21 cellular contexts compared by ENCODE assay signal in the genomic region with DNA sequence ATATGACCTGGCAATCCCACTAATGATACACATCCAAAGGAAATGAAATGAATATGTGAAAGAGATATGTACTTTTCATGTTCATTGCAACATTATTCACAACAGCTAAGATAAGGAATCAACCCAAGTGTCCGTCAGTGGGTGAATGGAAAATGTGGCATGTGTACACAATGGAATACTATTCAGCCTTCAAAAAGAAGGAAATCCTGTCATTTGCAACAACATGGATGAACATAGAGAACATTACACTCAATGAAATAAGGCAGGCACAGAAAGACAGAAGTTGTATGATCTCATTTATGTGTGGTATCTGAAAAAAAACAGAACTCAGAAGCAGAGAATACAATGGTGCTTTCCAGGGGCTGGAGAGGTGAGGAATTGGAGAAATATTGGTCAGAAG. TPM values are rescaled to one million over a fixed set of nuclear protein-coding genes. Genes with fewer than 3 reads are reported as not detected.
DNase-seq lines count a peak whose midpoint lies in the region; ATAC-seq, FAIRE-seq and TF ChIP-seq lines count a peak whose summit lies in the region.
"Had no signal": no experiment of that assay in that cellular context is flagged by ENCODE, and none has a peak within 500 bp of the region (broad histone marks: within the 10 kb centered on the region; RNA-seq: fewer than 3 reads in every experiment).

No MANE protein-coding gene starts in this region.

- POLR2A ChIA-PET in HepG2 (lab: Yijun Ruan, JAX) (no interaction called here), K562 (lab: Yijun Ruan, JAX) (no interaction called here)

- no peak overlapping the region for H3K27ac ChIP-seq in HepG2 (ENCODE audit: extremely low read length, insufficient read depth, low read length)
- H3K27ac ChIP-seq in right lobe of liver, result no peak overlapping the region
- H3K27ac ChIP-seq in K562 (ENCODE audit: extremely low read depth, low read depth, low read length), result no peak overlapping the region
- no peak overlapping the region for H3K27ac ChIP-seq in testis
- H3K27ac ChIP-seq: BLaER1, C4-2B, GM23248 had no signal

- H3K36me3 ChIP-seq in HepG2 (replicated peaks in 1 of 2; ENCODE audit: control insufficient read depth in 1 of 2, insufficient read depth in 2 of 2, low read length in 2 of 2) (no peaks in the 10 kb centered on the region), right lobe of liver (no peaks in the 10 kb centered on the region), K562 (ENCODE audit: control insufficient read depth, insufficient read depth, low read length) (peaks cover 6% of the 10 kb centered on the region; the same call in 1 of the 3 replicates), testis (ENCODE audit: low read depth, missing control alignments) (no peaks in the 10 kb centered on the region)
- H3K36me3 ChIP-seq: BLaER1 had no signal

- H3K9ac ChIP-seq in HepG2 (ENCODE audit: insufficient read depth, low read depth, low read length) (no peak overlapping the region), K562 (ENCODE audit: insufficient read depth in 1 of 2, low read depth in 2 of 2, low read length in 2 of 2) (no peak overlapping the region)
- H3K9ac ChIP-seq: BLaER1, GM23248 had no signal

- TF ChIP-seq EP300 in HepG2 (IDR thresholded peaks at IDR 0.05; ENCODE audit: low read depth in 2 of 2, low read length in 2 of 2), result no peak
- TF ChIP-seq EP300 in HepG2 (CRISPR knock-in tag; IDR thresholded peaks at IDR 0.05; ENCODE audit: borderline replicate concordance), result no peak
- TF ChIP-seq EP300 in K562 (IDR thresholded peaks at IDR 0.05; ENCODE audit: low read length), result no peak

- H3K4me1 ChIP-seq in HepG2 (ENCODE audit: insufficient read depth, low read length), result no peaks in the 10 kb centered on the region
- H3K4me1 ChIP-seq in right lobe of liver, result no peaks in the 10 kb centered on the region
- peaks cover 4 to 6% of the 10 kb centered on the region in 2 experiments; a peak in 3 of 5 replicates for H3K4me1 ChIP-seq in K562 (replicated peaks in 1 of 2; ENCODE audit: control insufficient read depth in 2 of 2, insufficient read depth in 2 of 2, low read length in 2 of 2)
- H3K4me1 ChIP-seq in testis, result no peaks in the 10 kb centered on the region

- H3K79me2 ChIP-seq in HepG2 (ENCODE audit: insufficient read depth, low read length) (no peaks in the 10 kb centered on the region), K562 (ENCODE audit: control insufficient read depth, insufficient read depth, low read length) (peaks cover 53% of the 10 kb centered on the region)

- BruUV-seq in HepG2 (replicated peaks; lab: Mats Ljungman, UMichigan) (no TSS peak), K562 (replicated peaks; lab: Mats Ljungman, UMichigan) (no TSS peak)

- ATAC-seq in HepG2, result no peak
- no peak for ATAC-seq in right lobe of liver
- no peak for ATAC-seq in K562
- no peak for ATAC-seq in HG03521 (IDR thresholded peaks at IDR 0.05; ENCODE audit: unreplicated experiment)
- ATAC-seq: CD8-positive, alpha-beta T cell; GM12878; HCT116 had no signal

- FAIRE-seq in HepG2 (lab: Jason Lieb, UNC) (peak; percentile 54), GM12892 (lab: Jason Lieb, UNC) (peak; percentile 70), K562 (lab: Jason Lieb, UNC) (no peak)
- FAIRE-seq: D721Med, GM12878, GM19239 had no signal

- in situ Hi-C loops in HepG2 (cut with HindIII; ENCODE audit: extremely low pct_ligation_motif_present, low pct_unique_long_range_greater_than_20kb) (no loop called here), K562 (cut with MboI) (no loop called here)

- TF ChIP-seq POLR2A in HepG2 (IDR thresholded peaks at IDR 0.05; ENCODE audit: insufficient read depth in 1 of 2, low read depth in 2 of 2, low read length in 2 of 2), result no peak
- no peak for TF ChIP-seq POLR2A in right lobe of liver (IDR thresholded peaks at IDR 0.05)
- no peak for TF ChIP-seq POLR2A in GM12892 (IDR thresholded peaks at IDR 0.05; ENCODE audit: low read depth, low read length)
- TF ChIP-seq POLR2A in K562 (conservative IDR thresholded peaks at IDR 0.05), result no peak
- no peak for TF ChIP-seq POLR2A in testis (IDR thresholded peaks at IDR 0.05)

- TF ChIP-seq CTCF in HepG2 (CRISPR knock-in tag; IDR thresholded peaks at IDR 0.05) (no peak), right lobe of liver (IDR thresholded peaks at IDR 0.05) (no peak), K562 (IDR thresholded peaks at IDR 0.05 in 2 of 3, conservative IDR thresholded peaks at IDR 0.05 in 1 of 3; ENCODE audit: insufficient read depth in 2 of 3, low read depth in 1 of 3, low read length in 3 of 3) (no peak), testis (IDR thresholded peaks at IDR 0.05) (no peak)

- intact Hi-C loops in HepG2 (cut with micrococcal nuclease; ENCODE audit: unreplicated experiment), result no loop called here
- intact Hi-C loops in right lobe of liver (cut with DNase I), result no loop called here
- intact Hi-C loops in K562 (cut with micrococcal nuclease), result no loop called here
- intact Hi-C loops in testis (cut with DNase I; ENCODE audit: low total_unique reads), result no loop called here

- CTCF ChIA-PET in HepG2 (lab: Yijun Ruan, JAX; ENCODE audit: low intra/inter-chr PET ratio, low total read pairs) (no interaction called here), K562 (lab: Yijun Ruan, JAX; ENCODE audit: low intra/inter-chr PET ratio) (no interaction called here)

- TF ChIP-seq RAD21 in HepG2 (CRISPR knock-in tag; IDR thresholded peaks at IDR 0.05) (no peak), K562 (CRISPR knock-in tag; conservative IDR thresholded peaks at IDR 0.05 in 1 of 2, IDR thresholded peaks at IDR 0.05 in 1 of 2) (no peak)

- DNase-seq in HepG2 (ENCODE audit: low spot score) (no peak), right lobe of liver (no peak), GM12892 (ENCODE audit: insufficient read length) (no peak), K562 (ENCODE audit: extremely low read depth in 1 of 4, low spot score in 3 of 4) (no peak), testis (no peak)
- DNase-seq: CD4-positive, CD25-positive, alpha-beta regulatory T cell; CD8-positive, alpha-beta T cell; DMS 273 treated with DMSO at 0.1 percent for 48 hours; DMS79; EL; GDM1; GM23248; H9; HFFc6 had no signal

- WGBS in HepG2 (ENCODE audit: low lambda C conversion rate), result 94% methylated on average over 1 of the region's 1 CpG
- 100% methylated on average over 1 of the region's 1 CpG for WGBS in right lobe of liver (ENCODE audit: insufficient coverage, low coverage, low lambda C conversion rate, missing lambda C conversion rate)
- WGBS in K562 (ENCODE audit: insufficient coverage, low coverage, missing lambda C conversion rate), result 93% methylated on average over 1 of the region's 1 CpG
- WGBS in testis, 2 donors, result 89 to 100% methylated on average over 1 of the region's 1 CpG

- H3K4me2 ChIP-seq in HepG2 (ENCODE audit: low read depth, low read length), result no peak overlapping the region
- no peak overlapping the region for H3K4me2 ChIP-seq in K562 (ENCODE audit: insufficient read depth, low read length)
- H3K4me2 ChIP-seq: BLaER1 had no signal

- H3K9me3 ChIP-seq in HepG2 (ENCODE audit: low read length) (no peaks in the 10 kb centered on the region), right lobe of liver (no peaks in the 10 kb centered on the region), K562 (replicated peaks; ENCODE audit: control insufficient read depth, insufficient read depth, low read depth, low read length) (no peaks in the 10 kb centered on the region), testis (no peaks in the 10 kb centered on the region)

- no peaks in the 10 kb centered on the region for H3K9me1 ChIP-seq in K562 (ENCODE audit: control insufficient read depth, insufficient read depth, low read length)

- H3K4me3 ChIP-seq in HepG2 (replicated peaks in 1 of 3; ENCODE audit: insufficient read depth in 1 of 3, low read depth in 2 of 3, low read length in 3 of 3), result no peak overlapping the region
- no peak overlapping the region for H3K4me3 ChIP-seq in right lobe of liver
- no peak overlapping the region for H3K4me3 ChIP-seq in K562
- no peak overlapping the region for H3K4me3 ChIP-seq in testis
- H3K4me3 ChIP-seq: BLaER1, GM12878, GM23248 had no signal

- H2AFZ ChIP-seq in HepG2 (ENCODE audit: low read length), result no peak overlapping the region
- H2AFZ ChIP-seq in K562 (ENCODE audit: low read depth, low read length), result no peak overlapping the region
- H2AFZ ChIP-seq: GM23248 had no signal

- H4K20me1 ChIP-seq in HepG2 (ENCODE audit: insufficient read depth, low read length), result no peaks in the 10 kb centered on the region
- no peaks in the 10 kb centered on the region for H4K20me1 ChIP-seq in K562 (replicated peaks; ENCODE audit: control insufficient read depth, insufficient read depth, low read length)
- H4K20me1 ChIP-seq: BLaER1 had no signal

- no peaks in the 10 kb centered on the region for H3K27me3 ChIP-seq in HepG2 (ENCODE audit: control insufficient read depth in 1 of 2, insufficient read depth in 2 of 2, low read length in 2 of 2)
- H3K27me3 ChIP-seq in right lobe of liver, result no peaks in the 10 kb centered on the region
- H3K27me3 ChIP-seq in K562 (ENCODE audit: control insufficient read depth in 2 of 2, insufficient read depth in 2 of 2, low read length in 2 of 2), result no peaks in the 10 kb centered on the region
- no peaks in the 10 kb centered on the region for H3K27me3 ChIP-seq in testis
- H3K27me3 ChIP-seq: BLaER1 had no signal

RNA-seq across cellular contexts. Expression of gene TAOK3, which starts 54.0 kb away (rescaled TPM):
- total RNA-seq in HepG2 (2016; rRNA removed; fragmentation: Illumina TruSeq; extraction: Trizol) (12.3 and 16.5 TPM in 2 replicates), right lobe of liver (10 to 100 TPM; 12.2 to 21.9 (median 17.7) TPM), K562 (2014; rRNA removed) (40.8 and 47.1 TPM in 2 replicates), K562 (2014; rRNA removed; fragmentation: Illumina TruSeq; extraction: Trizol) (52.7 and 62.8 TPM in 2 replicates), K562 (2015; rRNA removed; fragmentation: Illumina TruSeq; extraction: Trizol) (58.4 and 66.5 TPM in 2 replicates), K562 (2021) (40.7 and 45.7 TPM in 2 replicates), testis (10 to 100 TPM; 51.9 to 64.8 TPM)
- 2.5 and 3.7 TPM in 2 replicates for total RNA-seq in HepG2 (2016; cell fraction: cytosol; rRNA removed; fragmentation: Illumina TruSeq; extraction: Trizol; ENCODE audit: low read depth)
- 10.0 and 19.2 TPM in 2 replicates for total RNA-seq in HepG2 (2016; cell fraction: insoluble cytoplasmic fraction; rRNA removed; fragmentation: Illumina TruSeq; extraction: Trizol)
- total RNA-seq in HepG2 (2016; cell fraction: membrane; rRNA removed; fragmentation: Illumina TruSeq; extraction: Trizol), result 6.8 and 6.9 TPM in 2 replicates
- 14.9 and 15.7 TPM in 2 replicates for total RNA-seq in HepG2 (2016; cell fraction: nucleus; rRNA removed; fragmentation: Illumina TruSeq; extraction: Trizol)
- polyA plus RNA-seq in HepG2 (2011; rRNA removed) (8.5 and 10.4 TPM in 2 replicates), K562 (2011; rRNA removed) (57.3 and 60.2 TPM in 2 replicates), K562 (2014; fragmentation: Illumina TruSeq; extraction: Trizol) (70.8 and 83.5 TPM in 2 replicates), K562 (2014; fragmentation: Nextera tagmentation; extraction: Ambion mirVana) (10 to 100 TPM; 24.3 to 28.0 TPM), K562 (2014; rRNA removed) (35.7 and 42.5 TPM in 2 replicates), testis (ENCODE audit: insufficient read depth, low read depth, low replicate concordance) (20.5 TPM)
- polyA plus RNA-seq in HepG2 (2011; cell fraction: cytosol; rRNA removed), result 5.9 and 11.1 TPM in 2 replicates
- 11.8 and 13.6 TPM in 2 replicates for polyA plus RNA-seq in HepG2 (2011; cell fraction: nucleus; rRNA removed)
- 9.5 and 10.2 TPM in 2 replicates for polyA plus RNA-seq in HepG2 (2012)
- polyA plus RNA-seq in HepG2 (2016; cell fraction: cytosol; fragmentation: Illumina TruSeq; extraction: Trizol; ENCODE audit: low read depth), result 0.64 and 0.66 TPM in 2 replicates
- 19.3 and 19.4 TPM in 2 replicates for polyA plus RNA-seq in HepG2 (2016; cell fraction: insoluble cytoplasmic fraction; fragmentation: Illumina TruSeq; extraction: Trizol; ENCODE audit: low read depth)
- polyA plus RNA-seq in HepG2 (2016; cell fraction: membrane; fragmentation: Illumina TruSeq; extraction: Trizol; ENCODE audit: low read depth), result 2.8 and 3.6 TPM in 2 replicates
- 16.3 and 22.1 TPM in 2 replicates for polyA plus RNA-seq in HepG2 (2016; cell fraction: nucleus; fragmentation: Illumina TruSeq; extraction: Trizol; ENCODE audit: insufficient read depth, low read depth)
- 20.1 and 23.9 TPM in 2 replicates for polyA minus RNA-seq in HepG2 (2011; rRNA and poly(A)+ RNA removed; ENCODE audit: low replicate concordance)
- polyA minus RNA-seq in HepG2 (2011; cell fraction: cytosol; rRNA and poly(A)+ RNA removed), result 6.3 and 9.3 TPM in 2 replicates
- 22.1 and 24.2 TPM in 2 replicates for polyA minus RNA-seq in HepG2 (2011; cell fraction: nucleus; rRNA and poly(A)+ RNA removed)
- 44.0 TPM for polyA plus RNA-seq in GM12892 (2012; ENCODE audit: missing spikeins)
- total RNA-seq in K562 (2011; cell fraction: chromatin; rRNA removed; ENCODE audit: low replicate concordance), result 71.5 and 240 TPM in 2 replicates
- total RNA-seq in K562 (2011; cell fraction: nucleolus; rRNA removed), result 37.2 and 54.2 TPM in 2 replicates
- 77.6 and 79.9 TPM in 2 replicates for total RNA-seq in K562 (2011; cell fraction: nucleoplasm; rRNA removed)
- 28.8 and 41.0 TPM in 2 replicates for polyA plus RNA-seq in K562 (2011; cell fraction: cytosol; rRNA removed)
- polyA plus RNA-seq in K562 (2011; cell fraction: nucleus; rRNA removed), result 32.1 and 33.0 TPM in 2 replicates
- 30.3 and 35.6 TPM in 2 replicates for polyA plus RNA-seq in K562 (2012)
- 114 TPM in 2 replicates for polyA minus RNA-seq in K562 (2011; rRNA and poly(A)+ RNA removed)
- polyA minus RNA-seq in K562 (2011; cell fraction: cytosol; rRNA and poly(A)+ RNA removed), result 32.5 and 38.7 TPM in 2 replicates
- polyA minus RNA-seq in K562 (2011; cell fraction: nucleus; rRNA and poly(A)+ RNA removed), result 30.8 and 64.6 TPM in 2 replicates

RNA-seq across cellular contexts. Expression of gene SUDS3, which starts 57.7 kb away (rescaled TPM):
- total RNA-seq in HepG2 (2016; rRNA removed; fragmentation: Illumina TruSeq; extraction: Trizol) (33.1 and 37.8 TPM in 2 replicates), right lobe of liver (10 to 100 TPM in 5 of 6 experiments, 1 to 10 TPM in 1; 9.7 to 15.9 (median 13.6) TPM), K562 (2014; rRNA removed) (20.3 and 23.1 TPM in 2 replicates), K562 (2014; rRNA removed; fragmentation: Illumina TruSeq; extraction: Trizol) (29.1 and 29.3 TPM in 2 replicates), K562 (2015; rRNA removed; fragmentation: Illumina TruSeq; extraction: Trizol) (28.5 and 29.3 TPM in 2 replicates), K562 (2021) (20.9 and 23.3 TPM in 2 replicates), testis (10 to 100 TPM; 73.1 to 89.1 TPM)
- total RNA-seq in HepG2 (2016; cell fraction: cytosol; rRNA removed; fragmentation: Illumina TruSeq; extraction: Trizol; ENCODE audit: low read depth), result 4.5 and 5.5 TPM in 2 replicates
- total RNA-seq in HepG2 (2016; cell fraction: insoluble cytoplasmic fraction; rRNA removed; fragmentation: Illumina TruSeq; extraction: Trizol), result 32.2 and 39.3 TPM in 2 replicates
- 14.7 and 16.1 TPM in 2 replicates for total RNA-seq in HepG2 (2016; cell fraction: membrane; rRNA removed; fragmentation: Illumina TruSeq; extraction: Trizol)
- 27.5 and 30.8 TPM in 2 replicates for total RNA-seq in HepG2 (2016; cell fraction: nucleus; rRNA removed; fragmentation: Illumina TruSeq; extraction: Trizol)
- polyA plus RNA-seq in HepG2 (2011; rRNA removed) (17.7 and 20.2 TPM in 2 replicates), K562 (2011; rRNA removed) (25.7 and 30.5 TPM in 2 replicates), K562 (2014; fragmentation: Illumina TruSeq; extraction: Trizol) (19.6 and 24.0 TPM in 2 replicates), K562 (2014; fragmentation: Nextera tagmentation; extraction: Ambion mirVana) (10 to 100 TPM in 1 of 2 experiments, 1 to 10 TPM in 1; 6.6 to 11.8 TPM), K562 (2014; rRNA removed) (20.6 and 24.2 TPM in 2 replicates), testis (ENCODE audit: insufficient read depth, low read depth, low replicate concordance) (42.3 TPM)
- 8.1 and 11.4 TPM in 2 replicates for polyA plus RNA-seq in HepG2 (2011; cell fraction: cytosol; rRNA removed)
- 25.3 and 28.4 TPM in 2 replicates for polyA plus RNA-seq in HepG2 (2011; cell fraction: nucleus; rRNA removed)
- 12.1 and 13.1 TPM in 2 replicates for polyA plus RNA-seq in HepG2 (2012)
- polyA plus RNA-seq in HepG2 (2016; cell fraction: cytosol; fragmentation: Illumina TruSeq; extraction: Trizol; ENCODE audit: low read depth), result 3.0 and 3.4 TPM in 2 replicates
- 29.2 and 31.0 TPM in 2 replicates for polyA plus RNA-seq in HepG2 (2016; cell fraction: insoluble cytoplasmic fraction; fragmentation: Illumina TruSeq; extraction: Trizol; ENCODE audit: low read depth)
- polyA plus RNA-seq in HepG2 (2016; cell fraction: membrane; fragmentation: Illumina TruSeq; extraction: Trizol; ENCODE audit: low read depth), result 7.8 and 8.6 TPM in 2 replicates
- polyA plus RNA-seq in HepG2 (2016; cell fraction: nucleus; fragmentation: Illumina TruSeq; extraction: Trizol; ENCODE audit: insufficient read depth, low read depth), result 37.3 and 40.5 TPM in 2 replicates
- polyA minus RNA-seq in HepG2 (2011; rRNA and poly(A)+ RNA removed; ENCODE audit: low replicate concordance), result 19.1 and 23.0 TPM in 2 replicates
- 10.3 and 12.4 TPM in 2 replicates for polyA minus RNA-seq in HepG2 (2011; cell fraction: cytosol; rRNA and poly(A)+ RNA removed)
- 28.8 and 31.8 TPM in 2 replicates for polyA minus RNA-seq in HepG2 (2011; cell fraction: nucleus; rRNA and poly(A)+ RNA removed)
- 19.8 TPM for polyA plus RNA-seq in GM12892 (2012; ENCODE audit: missing spikeins)
- total RNA-seq in K562 (2011; cell fraction: chromatin; rRNA removed; ENCODE audit: low replicate concordance), result 42.9 and 58.5 TPM in 2 replicates
- 29.9 and 31.8 TPM in 2 replicates for total RNA-seq in K562 (2011; cell fraction: nucleolus; rRNA removed)
- 77.4 and 101 TPM in 2 replicates for total RNA-seq in K562 (2011; cell fraction: nucleoplasm; rRNA removed)
- polyA plus RNA-seq in K562 (2011; cell fraction: cytosol; rRNA removed), result 9.6 and 19.5 TPM in 2 replicates
- 29.9 and 36.5 TPM in 2 replicates for polyA plus RNA-seq in K562 (2011; cell fraction: nucleus; rRNA removed)
- polyA plus RNA-seq in K562 (2012), result 14.6 and 23.5 TPM in 2 replicates
- 26.7 and 28.3 TPM in 2 replicates for polyA minus RNA-seq in K562 (2011; rRNA and poly(A)+ RNA removed)
- polyA minus RNA-seq in K562 (2011; cell fraction: cytosol; rRNA and poly(A)+ RNA removed), result 13.2 and 16.8 TPM in 2 replicates
- polyA minus RNA-seq in K562 (2011; cell fraction: nucleus; rRNA and poly(A)+ RNA removed), result 12.0 and 17.3 TPM in 2 replicates

Comparison
In these comparisons a context has a peak if more than half of its experiments do, and no peak if none do; other contexts are left out.
1. Of the 241 proteins assayed by ChIP-seq in both HepG2 and K562: peak only in HepG2: none; only in K562: ADNP; in both: none; in neither: 239; mixed calls (peak in some experiments, not most) for 1.